1 cellular context compared by ENCODE assay signal in the genomic region with DNA sequence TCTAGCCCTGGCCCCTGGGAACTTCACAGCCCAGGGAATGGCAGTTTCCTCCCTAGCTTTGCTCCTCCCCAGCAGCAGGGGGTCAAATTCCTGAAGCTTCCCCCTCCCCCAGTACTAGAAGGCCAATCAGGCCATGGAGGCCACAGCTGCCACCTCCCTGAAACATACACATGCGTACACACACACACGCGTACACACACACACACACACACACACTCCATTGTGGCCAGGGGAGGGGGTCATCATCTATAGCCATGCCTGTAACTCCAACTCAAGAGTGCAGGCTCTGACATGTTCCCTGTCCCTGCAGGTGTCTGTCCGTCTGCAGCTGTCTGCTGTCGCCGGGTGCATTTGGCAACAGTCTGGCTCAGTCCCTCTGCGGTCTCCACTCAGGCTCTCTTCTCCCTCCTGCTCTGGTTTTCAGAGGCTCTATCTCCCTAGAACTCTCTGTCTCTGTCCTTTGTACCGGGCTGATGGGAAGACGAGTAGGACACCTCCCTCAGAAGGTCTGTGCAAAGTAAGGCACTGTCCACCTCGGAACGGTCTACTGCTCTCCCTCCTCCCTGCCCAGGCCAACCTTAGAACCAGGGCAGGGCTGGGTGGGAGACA.
TF ChIP-seq lines count a peak whose summit lies in the region.

No MANE protein-coding gene starts in this region.

TF ChIP-seq in H1, 55 proteins besides CTCF, POLR2A, EP300 and RAD21:
- TF ChIP-seq, protein P1, sequence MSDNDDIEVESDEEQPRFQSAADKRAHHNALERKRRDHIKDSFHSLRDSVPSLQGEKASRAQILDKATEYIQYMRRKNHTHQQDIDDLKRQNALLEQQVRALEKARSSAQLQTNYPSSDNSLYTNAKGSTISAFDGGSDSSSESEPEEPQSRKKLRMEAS (IDR thresholded peaks at IDR 0.05): peak; percentile 44; the same call in 1 of the 2 replicates
- peak; percentile 93 for TF ChIP-seq TEAD4 (IDR thresholded peaks at IDR 0.05; ENCODE audit: low read depth, low read length)
- TF ChIP-seq ZNF274 (IDR thresholded peaks at IDR 0.05; ENCODE audit: borderline replicate concordance, extremely low read depth, low read length): no peak
- no peak for TF ChIP-seq GTF2F1 (IDR thresholded peaks at IDR 0.05; ENCODE audit: borderline replicate concordance, low read depth, low read length)
- no peak for TF ChIP-seq PHF8 (conservative IDR thresholded peaks at IDR 0.05; ENCODE audit: low read depth, low read length)
- TF ChIP-seq SIN3A (conservative IDR thresholded peaks at IDR 0.05 in 1 of 2, IDR thresholded peaks at IDR 0.05 in 1 of 2; ENCODE audit: low read depth in 1 of 2, low read length in 2 of 2): 0 out of 4 replicates have a peak, but pooled peaks of 1 of the 2 experiments have one; percentile 61
- 0 out of 2 replicates have a peak, but pooled peaks have one; percentile 64 for TF ChIP-seq SP1 (IDR thresholded peaks at IDR 0.05; ENCODE audit: low read depth, low read length)
